9 cellular contexts compared by ENCODE assay signal in genomic region chr17:215563-216478, GRCh38. TPM values are rescaled to one million over a fixed set of nuclear protein-coding genes. Genes with fewer than 3 reads are reported as not detected.
DNase-seq lines count a peak whose midpoint lies in the region; ATAC-seq and TF ChIP-seq lines count a peak whose summit lies in the region.
"Not testable (repeated sequence)": the region's sequence is repeated elsewhere in the genome, so short reads cannot be mapped to it uniquely, and the experiment has no call there.
"Had no signal": no experiment of that assay in that cellular context is flagged by ENCODE, and none has a peak within 500 bp of the region (broad histone marks: within the 10 kb centered on the region; RNA-seq: fewer than 3 reads in every experiment).

No MANE protein-coding gene starts in this region.

- H3K4me1 ChIP-seq in iPS-18a (ENCODE audit: control insufficient read depth, low read depth, low read length); mucosa of descending colon (ENCODE audit: low read depth): not testable (repeated sequence)

- H3K9me3 ChIP-seq in iPS-18a (ENCODE audit: control insufficient read depth, low read depth, low read length); mucosa of descending colon: not testable (repeated sequence)

- H3K9ac ChIP-seq in iPS-18a (ENCODE audit: low read length), result not testable (repeated sequence)

- ATAC-seq in activated B cell treated with CpG ODN at 0.5 μM for 24 hours (ENCODE audit: low read depth), result peak; percentile 78
- peak; percentile 75 for ATAC-seq in mucosa of descending colon
- ATAC-seq in sciatic nerve, result peak; percentile 26

- not testable (repeated sequence) for H3K27me3 Mint-ChIP-seq in activated B cell treated with CpG ODN at 0.5 μM for 24 hours

- H3K4me3 Mint-ChIP-seq in activated B cell treated with CpG ODN at 0.5 μM for 24 hours, result peak overlapping the region; percentile 81

- H3K36me3 Mint-ChIP-seq in activated B cell treated with CpG ODN at 0.5 μM for 24 hours (ENCODE audit: low read depth), result not testable (repeated sequence)

- not testable (repeated sequence) for H3K27me3 ChIP-seq in iPS-18a (ENCODE audit: control insufficient read depth, insufficient read depth, low read length)

- DNase-seq in GM12864 (ENCODE audit: low read depth); sciatic nerve (ENCODE audit: low spot score): not testable (repeated sequence)
- DNase-seq in LHCN-M2 (ENCODE audit: low read depth), result peak; percentile 26
- DNase-seq in activated B cell treated with CpG ODN at 0.5 μM for 24 hours, result peak; percentile 31
- peak; percentile 16 to 24 for DNase-seq in erythroblast (lab: John Stamatoyannopoulos, UW)
- peak in 2 of 3 donors; percentile 76 to 83 for DNase-seq in mucosa of descending colon

- H3K4me1 Mint-ChIP-seq in activated B cell treated with CpG ODN at 0.5 μM for 24 hours, result not testable (repeated sequence)

- peak overlapping the region; percentile 51 for H3K27ac Mint-ChIP-seq in activated B cell treated with CpG ODN at 0.5 μM for 24 hours

- not testable (repeated sequence) for H3K27ac ChIP-seq in iPS-18a (ENCODE audit: low read length)

- CTCF ChIA-PET in activated B cell treated with CpG ODN at 0.5 μM for 24 hours (lab: Charles Lee), result not testable (repeated sequence)

- TF ChIP-seq CTCF in GM12864 (IDR thresholded peaks at IDR 0.05; ENCODE audit: low read depth, low read length, missing control alignments); activated B cell treated with CpG ODN at 0.5 μM for 24 hours (IDR thresholded peaks at IDR 0.05); mucosa of descending colon (IDR thresholded peaks at IDR 0.05): not testable (repeated sequence)

- H3K36me3 ChIP-seq in iPS-18a (ENCODE audit: control insufficient read depth, low read depth, low read length); mucosa of descending colon (ENCODE audit: low read depth): not testable (repeated sequence)

- POLR2A ChIA-PET in activated B cell treated with CpG ODN at 0.5 μM for 24 hours (lab: Charles Lee), result not testable (repeated sequence)

- not testable (repeated sequence) for H3K9me3 Mint-ChIP-seq in activated B cell treated with CpG ODN at 0.5 μM for 24 hours

- intact Hi-C loops in activated B cell treated with CpG ODN at 0.5 μM for 24 hours (cut with micrococcal nuclease), result loop anchor here (1.0 to 10.0 kb wide), 3 partner anchors 196 to 779 kb away; partner anchors contain the start of genes GLOD4, MRM3 and TIMM22
- intact Hi-C loops in mucosa of descending colon (cut with DNase I, micrococcal nuclease); sciatic nerve (cut with DNase I): not testable (repeated sequence)

- not testable (repeated sequence) for TF ChIP-seq POLR2A in erythroblast (IDR thresholded peaks at IDR 0.05; ENCODE audit: low read length)

- H3K4me3 ChIP-seq in GM12864 (ENCODE audit: low read depth, low read length), result peak overlapping the region; percentile 67
- H3K4me3 ChIP-seq in iPS-18a (ENCODE audit: low read length), result peak overlapping the region; percentile 4
- H3K4me3 ChIP-seq in mucosa of descending colon, result not testable (repeated sequence)

RNA-seq across cellular contexts. Expression of gene DOC2B, which starts 34.4 kb away (rescaled TPM):
- not detected in 2 replicates for total RNA-seq in LHCN-M2 (2014; rRNA removed)
- polyA plus RNA-seq in LHCN-M2 (2012), result not detected
- total RNA-seq in activated B cell treated with CpG ODN at 0.5 μM for 24 hours, result not detected in 2 replicates
- total RNA-seq in mucosa of descending colon, result 1 to 10 TPM; 3.2 to 6.7 (median 4.0) TPM
- total RNA-seq in sciatic nerve, result 27.2 TPM
- total RNA-seq: G401 had no signal
- polyA plus RNA-seq: mammary epithelial cell had no signal

Comparison
In these comparisons a context has a peak if more than half of its experiments do, and no peak if none do; other contexts are left out.
1. ATAC-seq: peak in every context shown above with its lines; median percentile 78 in activated B cell treated with CpG ODN at 0.5 μM for 24 hours; 75 in mucosa of descending colon; 26 in sciatic nerve.